In the genomic region with DNA sequence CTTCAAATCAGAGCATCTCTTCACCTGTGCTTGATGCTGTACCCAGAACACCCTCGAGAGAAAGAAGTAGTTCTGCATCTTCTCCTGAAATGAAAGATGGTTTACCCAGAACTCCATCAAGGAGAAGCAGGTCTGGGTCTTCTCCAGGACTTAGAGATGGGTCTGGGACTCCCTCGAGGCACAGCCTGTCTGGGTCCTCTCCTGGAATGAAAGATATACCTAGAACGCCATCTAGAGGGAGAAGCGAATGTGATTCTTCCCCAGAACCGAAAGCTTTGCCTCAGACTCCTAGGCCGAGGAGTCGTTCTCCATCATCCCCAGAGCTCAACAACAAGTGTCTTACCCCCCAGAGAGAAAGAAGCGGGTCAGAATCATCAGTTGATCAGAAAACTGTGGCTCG, we compare ENCODE assay signal across 28 cellular contexts. TPM values are rescaled to one million over a fixed set of nuclear protein-coding genes. Genes with fewer than 3 reads are reported as not detected.
DNase-seq lines count a peak whose midpoint lies in the region; ATAC-seq, FAIRE-seq and TF ChIP-seq lines count a peak whose summit lies in the region.
"Had no signal": no experiment of that assay in that cellular context is flagged by ENCODE, and none has a peak within 500 bp of the region (broad histone marks: within the 10 kb centered on the region; RNA-seq: fewer than 3 reads in every experiment).

No MANE protein-coding gene starts in this region.

- intact Hi-C loops in CD4-positive, alpha-beta T cell (cut with DNase I, micrococcal nuclease): no loop called here
- intact Hi-C loops in Panc1 (cut with micrococcal nuclease; ENCODE audit: unreplicated experiment): no loop called here
- intact Hi-C loops in aorta (cut with DNase I): no loop called here

- H3K27ac Mint-ChIP-seq in CD4-positive, alpha-beta T cell: peak overlapping the region; percentile 65
- peak overlapping the region; percentile 8 for H3K27ac Mint-ChIP-seq in endothelial cell (ENCODE audit: unreplicated experiment)
- H3K27ac Mint-ChIP-seq: H9 had no signal

- no peaks in the 10 kb centered on the region for H3K9me3 ChIP-seq in CD4-positive, alpha-beta T cell (ENCODE audit: control insufficient read depth, low read length)
- H3K9me3 ChIP-seq in Panc1 (ENCODE audit: control insufficient read depth, insufficient read depth, low read depth, low read length) (no peaks in the 10 kb centered on the region; the same call in 1 of the 2 replicates), aorta (ENCODE audit: control insufficient read depth, low read length) (no peaks in the 10 kb centered on the region)
- H3K9me3 ChIP-seq: pancreas, right atrium auricular region, stomach, transverse colon had no signal

- peaks cover 99% of the 10 kb centered on the region for H3K36me3 Mint-ChIP-seq in CD4-positive, alpha-beta T cell (ENCODE audit: low read depth)
- peaks cover 88% of the 10 kb centered on the region for H3K36me3 Mint-ChIP-seq in endothelial cell (ENCODE audit: low read depth, unreplicated experiment)

- 97 to 99% methylated on average over 9 of the region's 9 CpGs for WGBS in aorta, 2 donors

- H3K9me3 Mint-ChIP-seq in CD4-positive, alpha-beta T cell: no peaks in the 10 kb centered on the region
- H3K9me3 Mint-ChIP-seq in endothelial cell (ENCODE audit: unreplicated experiment): no peaks in the 10 kb centered on the region
- H3K9me3 Mint-ChIP-seq: activated naive CD4-positive, alpha-beta T cell treated with anti-CD3 and anti-CD28 coated beads for 36 hours; naive thymus-derived CD8-positive, alpha-beta T cell had no signal

- no peak for DNase-seq in CD4-positive, alpha-beta T cell
- DNase-seq in GM12891 (ENCODE audit: insufficient read length, low spot score) (no peak), Panc1 (ENCODE audit: low read depth, low spot score) (no peak), endothelial cell (ENCODE audit: low spot score) (no peak), caudate nucleus (lab: John Stamatoyannopoulos, UW) (no peak), aorta (no peak), cerebellar nuclear complex (lab: John Stamatoyannopoulos, UW) (no peak)
- DNase-seq in activated CD4-positive, alpha-beta T cell treated with anti-CD3 and anti-CD28 coated beads, Interleukin-2, amount 50 U/mL, for 48 hours: no peak
- DNase-seq: activated CD4-positive, CD25-positive, alpha-beta regulatory T cell treated with anti-CD3 and anti-CD28 coated beads, Interleukin-2, amount 50 U/mL, for 72 hours; activated naive CD4-positive, alpha-beta T cell treated with anti-CD3 and anti-CD28 coated beads for 36 hours; activated T-cell treated with anti-CD3 and anti-CD28 coated beads, Interleukin-2, amount 50 U/mL, for 1 hour; DMS79; H9; head of caudate nucleus; left colon; MM.1S; naive thymus-derived CD8-positive, alpha-beta T cell; NCI-H146; NCI-H524 treated with DMSO at 0.1 percent for 48 hours; stomach; transverse colon had no signal

- H3K4me1 Mint-ChIP-seq in CD4-positive, alpha-beta T cell (ENCODE audit: low read depth): peaks cover 32% of the 10 kb centered on the region
- peaks cover 7% of the 10 kb centered on the region for H3K4me1 Mint-ChIP-seq in endothelial cell (ENCODE audit: unreplicated experiment)

- peak overlapping the region; percentile 30 for H3K4me3 Mint-ChIP-seq in CD4-positive, alpha-beta T cell
- H3K4me3 Mint-ChIP-seq in endothelial cell (ENCODE audit: unreplicated experiment): peak overlapping the region; percentile 79
- H3K4me3 Mint-ChIP-seq: activated naive CD4-positive, alpha-beta T cell treated with anti-CD3 and anti-CD28 coated beads for 36 hours; H9 had no signal

- POLR2A ChIA-PET in CD4-positive, alpha-beta T cell (lab: Charles Lee): interaction anchor here (0.7 to 2.7 kb wide), 2 partner anchors 12 to 13 kb away, joined by 3 to 11 read pairs; a partner anchor contains a TSS
- POLR2A ChIA-PET in Panc1 (lab: Charles Lee): no interaction called here

- no TSS peak for BruUV-seq in Panc1 (replicated peaks; lab: Mats Ljungman, UMichigan)

- no peaks in the 10 kb centered on the region for H3K27me3 Mint-ChIP-seq in CD4-positive, alpha-beta T cell
- H3K27me3 Mint-ChIP-seq in endothelial cell (ENCODE audit: unreplicated experiment): peaks cover 9% of the 10 kb centered on the region
- H3K27me3 Mint-ChIP-seq: naive thymus-derived CD8-positive, alpha-beta T cell had no signal

- H3K4me1 ChIP-seq in Panc1 (ENCODE audit: control insufficient read depth, insufficient read depth, low read length): peaks cover 33% of the 10 kb centered on the region
- no peaks in the 10 kb centered on the region for H3K4me1 ChIP-seq in aorta (ENCODE audit: control insufficient read depth in 1 of 2, insufficient read depth in 2 of 2, low read length in 2 of 2)
- H3K4me1 ChIP-seq: pancreas had no signal

- CTCF ChIA-PET in CD4-positive, alpha-beta T cell (lab: Charles Lee): interaction anchor here (1.1 kb wide), 2 partner anchors 11 to 1396 kb away, joined by 3 read pairs; no protein-coding TSS in a partner anchor
- CTCF ChIA-PET in Panc1 (lab: Charles Lee): no interaction called here

- no peak for ATAC-seq in CD4-positive, alpha-beta T cell (ENCODE audit: poor library complexity)
- ATAC-seq in Panc1 (no peak), aorta (ENCODE audit: low FRiP score) (no peak)
- ATAC-seq: left colon; naive thymus-derived CD8-positive, alpha-beta T cell; pancreas had no signal

- in situ Hi-C loops in Panc1 (cut with HindIII; ENCODE audit: low pct_unique_long_range_greater_than_20kb, low sequenced_read_pairs): no loop called here

- H3K27me3 ChIP-seq in CD4-positive, alpha-beta T cell (ENCODE audit: control insufficient read depth, insufficient read depth, low read length): no peaks in the 10 kb centered on the region
- H3K27me3 ChIP-seq in Panc1 (ENCODE audit: control insufficient read depth, insufficient read depth, low read length) (no peaks in the 10 kb centered on the region), aorta (ENCODE audit: control insufficient read depth in 1 of 2, insufficient read depth in 2 of 2, low read length in 1 of 2) (no peaks in the 10 kb centered on the region)
- H3K27me3 ChIP-seq: pancreas, right atrium auricular region, stomach, transverse colon had no signal

- H3K4me3 ChIP-seq in Panc1 (ENCODE audit: low read depth in 2 of 2, low read length in 2 of 2): no peak overlapping the region
- H3K4me3 ChIP-seq in aorta (ENCODE audit: low read length in 2 of 2): no peak overlapping the region
- H3K4me3 ChIP-seq: pancreas, right atrium auricular region, stomach, transverse colon had no signal

- TF ChIP-seq POLR2A in GM12891 (IDR thresholded peaks at IDR 0.05; ENCODE audit: low read depth, low read length): no peak

- no peak overlapping the region for H3K27ac ChIP-seq in CD4-positive, alpha-beta T cell (ENCODE audit: low read depth, low read length)
- H3K27ac ChIP-seq in Panc1 (ENCODE audit: low read length) (peak overlapping the region; percentile 35; the same call in 1 of the 2 replicates), caudate nucleus (ENCODE audit: low read depth, low read length) (no peak overlapping the region), aorta (ENCODE audit: low read depth in 1 of 2, low read length in 2 of 2) (no peak overlapping the region)
- H3K27ac ChIP-seq: pancreas, right atrium auricular region, stomach, transverse colon had no signal

- H3K36me3 ChIP-seq in Panc1 (ENCODE audit: control insufficient read depth, insufficient read depth, low read length): peaks cover 51% of the 10 kb centered on the region
- peaks cover 25 to 35% of the 10 kb centered on the region in 2 donors for H3K36me3 ChIP-seq in aorta (ENCODE audit: control insufficient read depth in 1 of 2, insufficient read depth in 2 of 2, low read length in 1 of 2)

- no peak for TF ChIP-seq CTCF in CD4-positive, alpha-beta T cell (IDR thresholded peaks at IDR 0.05)
- no peak; the same call in 1 of the 2 replicates for TF ChIP-seq CTCF in Panc1 (IDR thresholded peaks at IDR 0.05)
- no peak for TF ChIP-seq CTCF in endothelial cell (IDR thresholded peaks at IDR 0.05; ENCODE audit: unreplicated experiment)

- FAIRE-seq in GM12891 (lab: Jason Lieb, UNC): no peak
- FAIRE-seq: colon, pancreas, TTC549 had no signal

TF ChIP-seq in GM12891, 5 proteins besides CTCF, POLR2A, EP300 and RAD21:
- TF ChIP-seq POLR2AphosphoS5 (IDR thresholded peaks at IDR 0.05; ENCODE audit: low read depth, low read length): 0 out of 2 replicates have a peak, but pooled peaks have one; percentile 9
- no peak for TF ChIP-seq PAX5 (IDR thresholded peaks at IDR 0.05; ENCODE audit: insufficient read depth, low read length, severe bottlenecking)

RNA-seq across cellular contexts. Expression of a gene that starts 12.3 kb away (rescaled TPM):
- total RNA-seq in CD4-positive, alpha-beta T cell: 1,000 to 10,000 TPM; 1,187 to 1,199 TPM
- polyA plus RNA-seq in GM12891 (2012; ENCODE audit: low read depth, missing spikeins): 400 TPM
- 617 TPM for total RNA-seq in Panc1 (2021; ENCODE audit: unreplicated experiment)
- polyA plus RNA-seq in Panc1 (2012; ENCODE audit: insufficient read length): 618 TPM
- total RNA-seq in endothelial cell (ENCODE audit: unreplicated experiment): 456 TPM
- 100 to 1,000 TPM; 552 to 716 TPM for total RNA-seq in aorta
- polyA plus RNA-seq in aorta: 100 to 1,000 TPM; 194 to 946 TPM

RNA-seq across cellular contexts. Expression of a gene that starts 12.4 kb away (rescaled TPM):
- total RNA-seq in CD4-positive, alpha-beta T cell: 100 to 1,000 TPM; 102 to 103 TPM
- 213 TPM for polyA plus RNA-seq in GM12891 (2012; ENCODE audit: low read depth, missing spikeins)
- 642 TPM for total RNA-seq in Panc1 (2021; ENCODE audit: unreplicated experiment)
- polyA plus RNA-seq in Panc1 (2012; ENCODE audit: insufficient read length): 2,232 TPM
- 195 TPM for total RNA-seq in endothelial cell (ENCODE audit: unreplicated experiment)
- total RNA-seq in aorta: 100 to 1,000 TPM; 146 to 174 TPM
- polyA plus RNA-seq in aorta: 100 to 1,000 TPM; 368 to 843 TPM

RNA-seq across cellular contexts. Expression of a gene that starts 22.6 kb away (rescaled TPM):
- not detected for total RNA-seq in CD4-positive, alpha-beta T cell
- polyA plus RNA-seq in GM12891 (2012; ENCODE audit: low read depth, missing spikeins): not detected
- total RNA-seq in Panc1 (2021; ENCODE audit: unreplicated experiment): 0.59 TPM
- 0.47 TPM for polyA plus RNA-seq in Panc1 (2012; ENCODE audit: insufficient read length)
- not detected for total RNA-seq in endothelial cell (ENCODE audit: unreplicated experiment)
- not detected for total RNA-seq in aorta
- polyA plus RNA-seq in aorta: under 1 TPM in 1 of 2 donors, not detected in 1; 0.08 TPM
- total RNA-seq: fibroblast of lung; H9; left colon; mesenteric fat pad; naive thymus-derived CD8-positive, alpha-beta T cell; pancreas; right atrium auricular region; Right ventricle myocardium superior; stomach; transverse colon had no signal
- polyA plus RNA-seq: fibroblast of lung, stomach had no signal

RNA-seq across cellular contexts. Expression of a gene that starts 33.6 kb away (rescaled TPM):
- total RNA-seq in CD4-positive, alpha-beta T cell: not detected
- polyA plus RNA-seq in GM12891 (2012; ENCODE audit: low read depth, missing spikeins): not detected
- not detected for total RNA-seq in Panc1 (2021; ENCODE audit: unreplicated experiment)
- not detected for polyA plus RNA-seq in Panc1 (2012; ENCODE audit: insufficient read length)
- not detected for total RNA-seq in endothelial cell (ENCODE audit: unreplicated experiment)
- not detected for total RNA-seq in aorta
- not detected for polyA plus RNA-seq in aorta
- total RNA-seq: activated naive CD4-positive, alpha-beta T cell treated with anti-CD3 and anti-CD28 coated beads for 36 hours; fibroblast of lung; H9; left colon; mesenteric fat pad; naive thymus-derived CD8-positive, alpha-beta T cell; pancreas; right atrium auricular region; Right ventricle myocardium superior; stomach; transverse colon had no signal
- polyA plus RNA-seq: fibroblast of lung; naive thymus-derived CD8-positive, alpha-beta T cell; pancreas; stomach had no signal

RNA-seq across cellular contexts. Expression of a gene that starts 44.7 kb away (rescaled TPM):
- under 1 TPM; 0.28 to 0.44 TPM for total RNA-seq in CD4-positive, alpha-beta T cell
- polyA plus RNA-seq in GM12891 (2012; ENCODE audit: low read depth, missing spikeins): 1.0 TPM
- total RNA-seq in Panc1 (2021; ENCODE audit: unreplicated experiment): 3.3 TPM
- 7.8 TPM for polyA plus RNA-seq in Panc1 (2012; ENCODE audit: insufficient read length)
- total RNA-seq in endothelial cell (ENCODE audit: unreplicated experiment): 0.90 TPM
- total RNA-seq in aorta: 1 to 10 TPM; 1.3 to 2.2 TPM
- 1 to 10 TPM; 1.4 to 1.6 TPM for polyA plus RNA-seq in aorta
